8 cellular contexts compared by ENCODE assay signal in the genomic region with DNA sequence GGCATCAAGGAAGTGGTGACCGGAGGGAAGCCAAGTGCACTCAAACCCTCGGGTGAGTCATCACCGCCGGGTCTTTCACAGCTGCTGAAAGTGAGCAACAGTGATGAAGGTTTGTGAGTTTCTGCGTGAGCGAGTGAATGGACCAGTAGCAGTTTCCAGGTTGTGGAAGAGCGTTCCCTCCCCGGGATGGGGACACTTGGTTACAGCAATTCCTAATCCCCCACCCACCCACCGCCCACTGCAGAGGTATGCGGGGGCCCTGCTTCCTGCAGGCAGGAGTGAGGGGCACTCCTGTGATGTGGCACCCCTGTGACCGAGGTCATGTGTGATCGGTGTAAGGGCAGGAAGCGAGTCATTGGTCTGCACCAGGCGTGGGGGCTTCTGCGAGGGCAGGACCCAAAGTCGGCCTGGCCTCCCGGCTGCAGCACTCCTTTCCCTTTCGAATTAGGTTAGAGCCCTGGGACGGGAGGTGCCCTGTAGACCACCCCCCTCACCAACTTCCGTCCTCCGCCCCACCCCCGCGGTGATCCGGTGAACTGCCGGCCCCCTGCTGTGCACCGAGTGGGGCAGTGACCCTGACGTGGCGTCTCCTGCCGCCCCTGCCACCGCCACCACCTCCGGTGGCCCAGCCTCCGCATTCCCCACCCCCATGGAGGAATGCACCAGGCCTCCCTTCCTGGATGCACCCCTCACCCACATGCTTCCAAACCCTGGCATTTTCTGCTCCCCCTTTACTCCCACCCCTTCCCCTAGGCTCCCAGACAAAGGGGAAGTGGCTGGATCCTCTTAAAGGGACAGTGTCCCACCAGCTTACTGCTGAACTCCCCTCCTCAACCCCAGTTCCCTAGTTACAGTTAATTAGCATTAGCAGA. TPM values are rescaled to one million over a fixed set of nuclear protein-coding genes. Genes with fewer than 3 reads are reported as not detected.
DNase-seq lines count a peak whose midpoint lies in the region; ATAC-seq, FAIRE-seq and TF ChIP-seq lines count a peak whose summit lies in the region.

No MANE protein-coding gene starts in this region.

- H3K27me3 ChIP-seq in heart right ventricle (no peaks in the 10 kb centered on the region), psoas muscle (ENCODE audit: insufficient read depth in 3 of 3, low read length in 2 of 3) (no peaks in the 10 kb centered on the region)

- peaks cover 10 to 38% (median 30%) of the 10 kb centered on the region in 9 donors for H3K4me1 ChIP-seq in heart right ventricle
- peaks cover 22% of the 10 kb centered on the region for H3K4me1 ChIP-seq in psoas muscle

- no peak for TF ChIP-seq CTCF in heart right ventricle (IDR thresholded peaks at IDR 0.05)
- TF ChIP-seq CTCF in psoas muscle (IDR thresholded peaks at IDR 0.05): no peak

- peak; percentile 100 for DNase-seq in A172 (ENCODE audit: low spot score)
- DNase-seq in SK-N-MC (ENCODE audit: low read depth, low spot score): no peak
- DNase-seq in activated naive CD4-positive, alpha-beta T cell treated with anti-CD3 and anti-CD28 coated beads, Interleukin-2, amount 50 U/mL, for 72 hours (ENCODE audit: low spot score in 2 of 2): peak; percentile 72 to 85
- peak; percentile 44 to 66 for DNase-seq in heart right ventricle
- peak; percentile 78 to 86 for DNase-seq in psoas muscle
- peak; percentile 91 for DNase-seq in urothelium cell line (ENCODE audit: low spot score)

- no peaks in the 10 kb centered on the region for H3K9me3 Mint-ChIP-seq in activated naive CD4-positive, alpha-beta T cell treated with anti-CD3 and anti-CD28 coated beads, Interleukin-2, amount 50 U/mL, for 72 hours

- 22 to 32% methylated on average over 32 of the region's 32 CpGs for WGBS in heart right ventricle, 2 donors
- WGBS in psoas muscle, 3 donors: 49 to 58% (median 54%) methylated on average over 24 to 32 of the region's 32 CpGs

- peak; percentile 86 for FAIRE-seq in urothelium cell line (lab: Jason Lieb, UNC)

- H3K9me3 ChIP-seq in SK-N-MC (ENCODE audit: low read depth, low read length) (no peaks in the 10 kb centered on the region), heart right ventricle (peaks cover 0 to 5% (median 0%) of the 10 kb centered on the region in 11 donors), psoas muscle (no peaks in the 10 kb centered on the region)

- H3K36me3 Mint-ChIP-seq in activated naive CD4-positive, alpha-beta T cell treated with anti-CD3 and anti-CD28 coated beads, Interleukin-2, amount 50 U/mL, for 72 hours: peaks cover 9 to 11% of the 10 kb centered on the region in 2 donors

- H3K4me3 ChIP-seq in SK-N-MC (peak overlapping the region; percentile 1; the same call in 1 of the 2 replicates), heart right ventricle (peak overlapping the region in 9 of 10 donors; percentile 31 to 63 (median 54)), psoas muscle (peak overlapping the region; percentile 55)

- H3K9ac ChIP-seq in SK-N-MC (ENCODE audit: insufficient read length): no peak overlapping the region

- intact Hi-C loops in heart right ventricle (cut with DNase I) (loop anchor here in 4 of 10 donors (5.0 kb wide), 3 partner anchors 63 to 83 kb away; partner anchors contain the start of gene EIF4H (in 2 of the 4)), psoas muscle (cut with DNase I) (no loop called here)

- H3K27ac ChIP-seq in SK-N-MC (0 out of 2 replicates have a peak overlapping the region, but pooled peaks have one; percentile 23), heart right ventricle (peak overlapping the region in 9 of 10 donors; percentile 17 to 92 (median 74)), psoas muscle (peak overlapping the region; percentile 62)

- peak; percentile 44 for ATAC-seq in GM18858 (IDR thresholded peaks at IDR 0.05; ENCODE audit: unreplicated experiment)
- peak; percentile 42 for ATAC-seq in HG03135 (IDR thresholded peaks at IDR 0.05; ENCODE audit: unreplicated experiment)
- ATAC-seq in activated naive CD4-positive, alpha-beta T cell treated with anti-CD3 and anti-CD28 coated beads, Interleukin-2, amount 50 U/mL, for 72 hours: peak; percentile 89 to 94
- ATAC-seq in heart right ventricle: peak; percentile 50 to 81 (median 70)
- ATAC-seq in psoas muscle: peak; percentile 74 to 80 (median 76)

- H3K36me3 ChIP-seq in SK-N-MC (ENCODE audit: insufficient read depth, low read length): peaks cover 18% of the 10 kb centered on the region
- peaks cover 0 to 31% (median 10%) of the 10 kb centered on the region in 9 donors for H3K36me3 ChIP-seq in heart right ventricle
- H3K36me3 ChIP-seq in psoas muscle (ENCODE audit: insufficient read depth in 1 of 2, low read depth in 1 of 2): peaks cover 0 to 58% of the 10 kb centered on the region in 2 donors

- peak overlapping the region; percentile 88 to 89 for H3K27ac Mint-ChIP-seq in activated naive CD4-positive, alpha-beta T cell treated with anti-CD3 and anti-CD28 coated beads, Interleukin-2, amount 50 U/mL, for 72 hours

RNA-seq across cellular contexts. Expression of gene LIMK1, which starts 10.9 kb away (rescaled TPM):
- total RNA-seq in A172 (2014; rRNA removed; shearing (Covaris generic)): 104 and 113 TPM in 2 replicates
- 10 to 100 TPM; 12.2 to 17.1 TPM for total RNA-seq in activated naive CD4-positive, alpha-beta T cell treated with anti-CD3 and anti-CD28 coated beads, Interleukin-2, amount 50 U/mL, for 72 hours
- total RNA-seq in heart right ventricle (10 to 100 TPM in 5 of 10 donors, 1 to 10 TPM in 5; 6.1 to 17.3 (median 9.9) TPM), psoas muscle (10 to 100 TPM; 12.0 to 95.8 (median 35.9) TPM)
- polyA plus RNA-seq in heart right ventricle (1 to 10 TPM; 5.0 to 6.6 TPM), psoas muscle (10 to 100 TPM; 12.0 to 30.2 (median 13.8) TPM)

Comparison
In these comparisons a context has a peak if more than half of its experiments do, and no peak if none do; other contexts are left out.
1. H3K27ac ChIP-seq: peak in every context shown above with its lines; median percentile 74 in heart right ventricle; 62 in psoas muscle; 23 in SK-N-MC.
2. H3K4me3 ChIP-seq: peak in every context shown above with its lines; median percentile 55 in psoas muscle; 54 in heart right ventricle; 1 in SK-N-MC.